2 cellular contexts compared by ENCODE assay signal in genomic region chr5:140579188-140579747, GRCh38. TPM values are rescaled to one million over a fixed set of nuclear protein-coding genes. Genes with fewer than 3 reads are reported as not detected.
"Had no signal": no experiment of that assay in that cellular context is flagged by ENCODE, and none has a peak within 500 bp of the region (broad histone marks: within the 10 kb centered on the region; RNA-seq: fewer than 3 reads in every experiment).

No MANE protein-coding gene starts in this region.

RNA-seq across cellular contexts. Expression of gene EIF4EBP3, which starts 31.8 kb away (rescaled TPM):
- total RNA-seq: skeletal muscle tissue had no signal

RNA-seq across cellular contexts. Expression of gene CD14, which starts 53.7 kb away (rescaled TPM):
- total RNA-seq: osteocyte had no signal
